16 cellular contexts compared by ENCODE assay signal in the genomic region with DNA sequence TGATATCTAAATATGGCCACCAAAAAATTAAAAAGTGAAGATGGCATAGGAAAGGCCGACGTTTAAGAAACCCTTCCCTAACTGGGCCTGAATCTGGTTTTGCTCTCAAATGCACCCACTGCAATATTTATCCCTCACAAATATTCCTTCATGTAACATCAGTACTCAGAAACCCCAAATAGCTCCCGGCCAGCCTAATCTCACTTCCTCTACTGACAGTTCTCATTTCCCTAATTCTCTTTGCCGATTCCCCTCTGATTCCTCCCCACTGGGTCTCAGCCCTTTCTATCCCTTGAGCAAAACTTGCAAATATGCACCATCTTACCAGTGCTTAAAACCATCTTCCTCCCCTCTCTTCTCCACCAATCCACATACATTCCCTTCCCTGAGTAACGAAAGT. TPM values are rescaled to one million over a fixed set of nuclear protein-coding genes. Genes with fewer than 3 reads are reported as not detected.
A peak's percentile ranks its signal among the peaks of the same experiment; 100 is the strongest.
DNase-seq lines count a peak whose midpoint lies in the region; ATAC-seq, FAIRE-seq and TF ChIP-seq lines count a peak whose summit lies in the region.
"Had no signal": no experiment of that assay in that cellular context is flagged by ENCODE, and none has a peak within 500 bp of the region (broad histone marks: within the 10 kb centered on the region; RNA-seq: fewer than 3 reads in every experiment).

No MANE protein-coding gene starts in this region.

- TF ChIP-seq POLR2A in GM12892 (IDR thresholded peaks at IDR 0.05; ENCODE audit: low read depth, low read length) = no peak

- DNase-seq in GM12892 (ENCODE audit: insufficient read length) = no peak
- DNase-seq in MV-4-11 (lab: John Stamatoyannopoulos, UW) = peak; percentile 99
- DNase-seq in globus pallidus (ENCODE audit: low spot score) = peak; percentile 44
- DNase-seq in mucosa of gallbladder (ENCODE audit: low spot score) = no peak
- no peak for DNase-seq in HPDE6-E6E7 (ENCODE audit: extremely low spot score)
- DNase-seq in ecto neural progenitor cell (ENCODE audit: low spot score) = no peak
- DNase-seq: DMS153, glutamatergic neuron, IMR-90, mammary epithelial cell, NCI-H1436 had no signal

- FAIRE-seq in GM12892 (lab: Jason Lieb, UNC) = peak; percentile 65
- FAIRE-seq: astrocyte, colon had no signal

- ATAC-seq in GM21786 (IDR thresholded peaks at IDR 0.05; ENCODE audit: unreplicated experiment) = peak; percentile 68
- no peak for ATAC-seq in GM18519 (IDR thresholded peaks at IDR 0.05; ENCODE audit: low FRiP score, unreplicated experiment)
- ATAC-seq: T-cell had no signal

RNA-seq across cellular contexts. Expression of gene KCNK10, which starts 23.2 kb away (rescaled TPM):
- polyA plus RNA-seq in GM12892 (2012; ENCODE audit: missing spikeins) = not detected
- total RNA-seq in mucosa of gallbladder = 0.60 TPM
- total RNA-seq: IMR-90, T-cell had no signal
- polyA plus RNA-seq: IMR-90, mammary epithelial cell had no signal

Comparison
In these comparisons a context has a peak if more than half of its experiments do, and no peak if none do; other contexts are left out.
1. DNase-seq: peak in MV-4-11 (single experiment) and globus pallidus (single experiment); none in GM12892 (single experiment), mucosa of gallbladder (single experiment), HPDE6-E6E7 (single experiment) and ecto neural progenitor cell (single experiment).